In genomic region chr20:25315418-25316210, GRCh38 we compare ENCODE assay signal across 14 cellular contexts.
DNase-seq lines count a peak whose midpoint lies in the region; ATAC-seq and TF ChIP-seq lines count a peak whose summit lies in the region.
"Had no signal": no experiment of that assay in that cellular context is flagged by ENCODE, and none has a peak within 500 bp of the region (broad histone marks: within the 10 kb centered on the region; RNA-seq: fewer than 3 reads in every experiment).

No MANE protein-coding gene starts in this region.

- H3K4me3 Mint-ChIP-seq in activated naive CD4-positive, alpha-beta T cell treated with anti-CD3 and anti-CD28 coated beads for 36 hours: no peak overlapping the region
- H3K4me3 Mint-ChIP-seq in type B pancreatic cell: no peak overlapping the region

- H4K20me1 ChIP-seq in SK-N-SH (ENCODE audit: insufficient read depth): no peaks in the 10 kb centered on the region

- CTCF ChIA-PET in activated naive CD4-positive, alpha-beta T cell treated with anti-CD3 and anti-CD28 coated beads for 36 hours (lab: Charles Lee): no interaction called here
- CTCF ChIA-PET in SK-N-SH (lab: Yijun Ruan, JAX): interaction anchor here (0.9 to 2.4 kb wide), 4 partner anchors 17 to 84 kb away, joined by 3 to 14 read pairs (median 4); no protein-coding TSS in a partner anchor

- H3K4me1 Mint-ChIP-seq in activated naive CD4-positive, alpha-beta T cell treated with anti-CD3 and anti-CD28 coated beads for 36 hours (ENCODE audit: low read depth): peaks cover 21% of the 10 kb centered on the region
- H3K4me1 Mint-ChIP-seq in type B pancreatic cell (ENCODE audit: unreplicated experiment): peaks cover 8% of the 10 kb centered on the region

- H3K4me2 ChIP-seq in SK-N-SH: no peak overlapping the region

- H3K9me2 ChIP-seq in SK-N-SH: no peaks in the 10 kb centered on the region

- no peaks in the 10 kb centered on the region for H3K9me3 Mint-ChIP-seq in activated naive CD4-positive, alpha-beta T cell treated with anti-CD3 and anti-CD28 coated beads for 36 hours
- H3K9me3 Mint-ChIP-seq in type B pancreatic cell: no peaks in the 10 kb centered on the region

- H3K27ac Mint-ChIP-seq in activated naive CD4-positive, alpha-beta T cell treated with anti-CD3 and anti-CD28 coated beads for 36 hours: no peak overlapping the region
- no peak overlapping the region for H3K27ac Mint-ChIP-seq in type B pancreatic cell

- H3K9me3 ChIP-seq in SK-N-SH (no peaks in the 10 kb centered on the region), upper lobe of right lung (no peaks in the 10 kb centered on the region)
- H3K9me3 ChIP-seq: suprapubic skin had no signal

- peaks cover 8% of the 10 kb centered on the region for H3F3A ChIP-seq in SK-N-SH (replicated peaks; ENCODE audit: insufficient read depth)

- H3K27me3 Mint-ChIP-seq in activated naive CD4-positive, alpha-beta T cell treated with anti-CD3 and anti-CD28 coated beads for 36 hours (ENCODE audit: low read depth): no peaks in the 10 kb centered on the region
- no peaks in the 10 kb centered on the region for H3K27me3 Mint-ChIP-seq in type B pancreatic cell

- H3K27ac ChIP-seq in SK-N-SH (ENCODE audit: low read depth in 2 of 2, low read length in 1 of 2) (peak overlapping the region in 1 of 2 experiments; percentile 40; a peak in 1 of 4 replicates), upper lobe of right lung (no peak overlapping the region), caudate nucleus (ENCODE audit: low read depth, low read length) (no peak overlapping the region)
- H3K27ac ChIP-seq: BLaER1 treated with 17β-estradiol and CSF1 and Interleukin-3, amounts not matched to agents 10 nM and 100 nM; suprapubic skin had no signal

- DNase-seq in activated naive CD4-positive, alpha-beta T cell treated with anti-CD3 and anti-CD28 coated beads, Interleukin-2, amount 50 U/mL, for 16 hours: peak; percentile 2
- no peak for DNase-seq in activated naive CD4-positive, alpha-beta T cell treated with anti-CD3 and anti-CD28 coated beads for 36 hours
- DNase-seq in SK-N-SH: no peak
- DNase-seq in kidney tubule cell (ENCODE audit: low spot score): peak; percentile 82
- DNase-seq in upper lobe of right lung: peak; percentile 36
- DNase-seq in caudate nucleus (lab: John Stamatoyannopoulos, UW): no peak
- no peak for DNase-seq in type B pancreatic cell (ENCODE audit: extremely low spot score, unreplicated experiment)
- DNase-seq: activated CD4-positive, CD25-positive, alpha-beta regulatory T cell treated with anti-CD3 and anti-CD28 coated beads, Interleukin-2, amount 50 U/mL, for 72 hours; amniotic stem cell; NCI-H1694 treated with DMSO at 0.1 percent for 48 hours; occipital lobe had no signal

- no peak for TF ChIP-seq EP300 in SK-N-SH (IDR thresholded peaks at IDR 0.05; ENCODE audit: borderline replicate concordance in 1 of 2, low read depth in 1 of 2, low read length in 1 of 2)

- ATAC-seq in upper lobe of right lung (no peak), GM21717 (IDR thresholded peaks at IDR 0.05; ENCODE audit: unreplicated experiment) (no peak)

- H3K9ac ChIP-seq in SK-N-SH: no peak overlapping the region
- H3K9ac ChIP-seq: BLaER1 treated with 17β-estradiol and CSF1 and Interleukin-3, amounts not matched to agents 10 nM and 100 nM had no signal

- no peaks in the 10 kb centered on the region; the same call in 1 of the 2 replicates for H3K79me2 ChIP-seq in SK-N-SH (ENCODE audit: insufficient read depth)

- H3K4me1 ChIP-seq in SK-N-SH (ENCODE audit: control insufficient read depth in 1 of 2, insufficient read depth in 2 of 2, low read depth in 1 of 2, low read length in 1 of 2) (peaks cover 19 to 23% of the 10 kb centered on the region in 2 experiments; a peak in 3 of 4 replicates), upper lobe of right lung (peaks cover 12% of the 10 kb centered on the region)

- H3K27me3 ChIP-seq in SK-N-SH (ENCODE audit: insufficient read depth) (no peaks in the 10 kb centered on the region), upper lobe of right lung (no peaks in the 10 kb centered on the region)
- H3K27me3 ChIP-seq: BLaER1 treated with 17β-estradiol and CSF1 and Interleukin-3, amounts not matched to agents 10 nM and 100 nM; suprapubic skin had no signal

- TF ChIP-seq RAD21 in SK-N-SH (IDR thresholded peaks at IDR 0.05; ENCODE audit: low read length): no peak

- H3K36me3 Mint-ChIP-seq in activated naive CD4-positive, alpha-beta T cell treated with anti-CD3 and anti-CD28 coated beads for 36 hours (ENCODE audit: low read depth): peaks cover 1% of the 10 kb centered on the region
- peaks cover 11% of the 10 kb centered on the region for H3K36me3 Mint-ChIP-seq in type B pancreatic cell

- TF ChIP-seq CTCF in SK-N-SH (IDR thresholded peaks at IDR 0.05): no peak
- no peak for TF ChIP-seq CTCF in upper lobe of right lung (IDR thresholded peaks at IDR 0.05)
- TF ChIP-seq CTCF in type B pancreatic cell (conservative IDR thresholded peaks at IDR 0.05): no peak

- H3K36me3 ChIP-seq in SK-N-SH (replicated peaks in 1 of 2; ENCODE audit: control insufficient read depth in 1 of 2, insufficient read depth in 2 of 2, low read length in 1 of 2): no peaks in the 10 kb centered on the region
- no peaks in the 10 kb centered on the region for H3K36me3 ChIP-seq in upper lobe of right lung

- no peak overlapping the region for H2AFZ ChIP-seq in SK-N-SH (ENCODE audit: low read depth)

- intact Hi-C loops in activated naive CD4-positive, alpha-beta T cell treated with anti-CD3 and anti-CD28 coated beads for 36 hours (cut with micrococcal nuclease): no loop called here
- intact Hi-C loops in upper lobe of right lung (cut with DNase I): no loop called here

- no peak overlapping the region; a peak in 1 of 4 replicates for H3K4me3 ChIP-seq in SK-N-SH (ENCODE audit: low read depth in 2 of 2, low read length in 1 of 2)
- no peak overlapping the region for H3K4me3 ChIP-seq in upper lobe of right lung
- H3K4me3 ChIP-seq: BLaER1 treated with 17β-estradiol and CSF1 and Interleukin-3, amounts not matched to agents 10 nM and 100 nM; suprapubic skin had no signal

- 72% methylated on average over 8 of the region's 8 CpGs for WGBS in SK-N-SH (ENCODE audit: low lambda C conversion rate)

- POLR2A ChIA-PET in SK-N-SH (lab: Yijun Ruan, JAX): interaction anchor here (0.6 kb wide), 1 partner anchor 44 kb away, joined by 4 read pairs; no protein-coding TSS in a partner anchor

TF ChIP-seq in SK-N-SH, 30 proteins besides CTCF, POLR2A, EP300 and RAD21 (continues in another document):
- TF ChIP-seq MEF2A (IDR thresholded peaks at IDR 0.05; ENCODE audit: borderline replicate concordance, low read depth) (peak; percentile 8; the same call in 1 of the 2 replicates), GABPA (IDR thresholded peaks at IDR 0.05; ENCODE audit: low read depth) (no peak), TAF1 (IDR thresholded peaks at IDR 0.05; ENCODE audit: borderline replicate concordance, low read depth, low read length) (no peak), GATA2 (CRISPR knock-in tag; IDR thresholded peaks at IDR 0.05) (no peak), RXRA (IDR thresholded peaks at IDR 0.05; ENCODE audit: borderline replicate concordance, low read depth) (no peak), TEAD4 (IDR thresholded peaks at IDR 0.05; ENCODE audit: borderline replicate concordance, insufficient read depth) (no peak), PBX3 (IDR thresholded peaks at IDR 0.05) (no peak), POLR2AphosphoS5 (IDR thresholded peaks at IDR 0.05; ENCODE audit: low read depth, low read length) (no peak), NRF1 (IDR thresholded peaks at IDR 0.05; ENCODE audit: low read depth, low read length) (no peak), EZH2phosphoT487 (IDR thresholded peaks at IDR 0.05; ENCODE audit: borderline replicate concordance, low read depth) (no peak), CHD2 (IDR thresholded peaks at IDR 0.05; ENCODE audit: low read length, partially characterized antibody) (no peak), USF2 (IDR thresholded peaks at IDR 0.05; ENCODE audit: borderline replicate concordance, low read depth, low read length) (no peak), TCF12 (IDR thresholded peaks at IDR 0.05) (peak; percentile 32; the same call in 1 of the 2 replicates)
- TF ChIP-seq, protein P1, sequence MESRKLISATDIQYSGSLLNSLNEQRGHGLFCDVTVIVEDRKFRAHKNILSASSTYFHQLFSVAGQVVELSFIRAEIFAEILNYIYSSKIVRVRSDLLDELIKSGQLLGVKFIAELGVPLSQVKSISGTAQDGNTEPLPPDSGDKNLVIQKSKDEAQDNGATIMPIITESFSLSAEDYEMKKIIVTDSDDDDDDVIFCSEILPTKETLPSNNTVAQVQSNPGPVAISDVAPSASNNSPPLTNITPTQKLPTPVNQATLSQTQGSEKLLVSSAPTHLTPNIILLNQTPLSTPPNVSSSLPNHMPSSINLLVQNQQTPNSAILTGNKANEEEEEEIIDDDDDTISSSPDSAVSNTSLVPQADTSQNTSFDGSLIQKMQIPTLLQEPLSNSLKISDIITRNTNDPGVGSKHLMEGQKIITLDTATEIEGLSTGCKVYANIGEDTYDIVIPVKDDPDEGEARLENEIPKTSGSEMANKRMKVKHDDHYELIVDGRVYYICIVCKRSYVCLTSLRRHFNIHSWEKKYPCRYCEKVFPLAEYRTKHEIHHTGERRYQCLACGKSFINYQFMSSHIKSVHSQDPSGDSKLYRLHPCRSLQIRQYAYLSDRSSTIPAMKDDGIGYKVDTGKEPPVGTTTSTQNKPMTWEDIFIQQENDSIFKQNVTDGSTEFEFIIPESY (IDR thresholded peaks at IDR 0.05; ENCODE audit: borderline replicate concordance, low read depth): no peak

Comparison
In these comparisons a context has a peak if more than half of its experiments do, and no peak if none do; other contexts are left out.
1. DNase-seq: peak in activated naive CD4-positive, alpha-beta T cell treated with anti-CD3 and anti-CD28 coated beads, Interleukin-2, amount 50 U/mL, for 16 hours (single experiment), kidney tubule cell (single experiment) and upper lobe of right lung (single experiment); none in activated naive CD4-positive, alpha-beta T cell treated with anti-CD3 and anti-CD28 coated beads for 36 hours (single experiment), SK-N-SH (single experiment), caudate nucleus (0 of 61) and type B pancreatic cell (single experiment).